Comparison of ENCODE assay signal across 21 cellular contexts in the genomic region with DNA sequence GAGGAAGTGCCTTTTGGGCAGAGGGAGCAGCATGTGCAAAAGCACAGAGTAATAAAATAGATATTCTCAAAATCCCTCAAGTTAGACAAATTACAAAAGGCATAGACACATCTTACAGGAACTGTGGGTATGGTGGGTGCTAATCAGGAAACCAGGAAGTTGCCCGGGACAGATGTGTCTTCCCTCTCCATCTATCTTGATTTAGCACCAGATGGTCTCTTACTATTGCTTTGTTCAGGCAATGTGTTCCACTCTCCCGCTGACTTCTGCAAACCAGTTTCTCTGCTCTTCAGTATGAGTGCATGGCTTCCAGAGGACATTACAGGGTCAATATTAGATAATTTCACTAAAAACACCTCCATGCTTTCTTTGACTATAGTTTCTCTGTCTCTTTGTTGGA. TPM values are rescaled to one million over a fixed set of nuclear protein-coding genes. Genes with fewer than 3 reads are reported as not detected.
DNase-seq lines count a peak whose midpoint lies in the region; ATAC-seq and TF ChIP-seq lines count a peak whose summit lies in the region.
"Had no signal": no experiment of that assay in that cellular context is flagged by ENCODE, and none has a peak within 500 bp of the region (broad histone marks: within the 10 kb centered on the region; RNA-seq: fewer than 3 reads in every experiment).

No MANE protein-coding gene starts in this region.

- no peaks in the 10 kb centered on the region for H3K27me3 Mint-ChIP-seq in activated CD4-positive, alpha-beta T cell treated with anti-CD3 and anti-CD28 coated beads, Interleukin-2, amount 10 ng/mL, durations not matched to agents 7 days and 5 days
- no peaks in the 10 kb centered on the region for H3K27me3 Mint-ChIP-seq in T-helper 17 cell
- H3K27me3 Mint-ChIP-seq: activated CD4-positive, alpha-beta T cell treated with anti-CD3 and anti-CD28 coated beads, Interleukin-2, amount 10 ng/mL, durations not matched to agents 24 days and 14 days; CD4-positive, alpha-beta T cell had no signal

- POLR2A ChIA-PET in activated CD4-positive, alpha-beta T cell treated with anti-CD3 and anti-CD28 coated beads, Interleukin-2, amount 10 ng/mL, durations not matched to agents 7 days and 5 days (lab: Charles Lee), result no interaction called here

- DNase-seq in activated CD4-positive, alpha-beta T cell treated with anti-CD3 and anti-CD28 coated beads, Interleukin-2, amount 10 ng/mL, durations not matched to agents 7 days and 5 days, result no peak
- DNase-seq in activated CD4-positive, alpha-beta T cell treated with anti-CD3 and anti-CD28 coated beads for 48 hours, result no peak
- DNase-seq in NB4 (ENCODE audit: low read depth), result peak; percentile 48
- no peak for DNase-seq in T-helper 17 cell
- no peak for DNase-seq in HK-2 (ENCODE audit: unreplicated experiment)
- no peak for DNase-seq in Peyer's patch
- no peak for DNase-seq in OCI-M2 (lab: John Stamatoyannopoulos, UW; ENCODE audit: unreplicated experiment)
- DNase-seq: activated CD4-positive, alpha-beta T cell treated with anti-CD3 and anti-CD28 coated beads, Interleukin-2, amount 10 ng/mL, durations not matched to agents 24 days and 14 days; activated CD8-positive, alpha-beta memory T cell treated with anti-CD3 and anti-CD28 coated beads, Interleukin-2, amount 50 U/mL, for 48 hours; activated gamma-delta T cell treated with Interleukin-2 at 50 U/mL for 16 hours; caudate nucleus; CD4-positive, alpha-beta T cell; left colon; NCI-H1092 treated with DMSO at 0.1 percent for 48 hours; stimulated activated naive CD4-positive, alpha-beta T cell treated with Interleukin-2 at 50 U/mL for 16 hours; T1000; transverse colon had no signal

- peaks cover 16% of the 10 kb centered on the region for H3K9me3 Mint-ChIP-seq in activated CD4-positive, alpha-beta T cell treated with anti-CD3 and anti-CD28 coated beads, Interleukin-2, amount 10 ng/mL, durations not matched to agents 7 days and 5 days
- H3K9me3 Mint-ChIP-seq: CD4-positive, alpha-beta T cell; GM23338 had no signal

- no peaks in the 10 kb centered on the region for H3K36me3 ChIP-seq in thymus (ENCODE audit: control insufficient read depth, insufficient read depth)
- H3K36me3 ChIP-seq in Peyer's patch, result no peaks in the 10 kb centered on the region
- H3K36me3 ChIP-seq: transverse colon had no signal

- H3K4me3 ChIP-seq in NB4 (ENCODE audit: low read depth, low read length) (no peak overlapping the region), thymus (ENCODE audit: low read length) (no peak overlapping the region), Peyer's patch (no peak overlapping the region)
- H3K4me3 ChIP-seq: A549, GM23338, transverse colon had no signal

- H3K4me3 Mint-ChIP-seq in activated CD4-positive, alpha-beta T cell treated with anti-CD3 and anti-CD28 coated beads, Interleukin-2, amount 10 ng/mL, durations not matched to agents 7 days and 5 days, result no peak overlapping the region
- H3K4me3 Mint-ChIP-seq in T-helper 17 cell, result no peak overlapping the region
- H3K4me3 Mint-ChIP-seq: activated CD4-positive, alpha-beta T cell treated with anti-CD3 and anti-CD28 coated beads, Interleukin-2, amount 10 ng/mL, durations not matched to agents 24 days and 14 days; CD4-positive, alpha-beta T cell; GM23338 had no signal

- TF ChIP-seq POLR2A in NB4 (IDR thresholded peaks at IDR 0.05; ENCODE audit: extremely low read depth, insufficient read length) (no peak), Peyer's patch (IDR thresholded peaks at IDR 0.05) (no peak)

- H3K27ac ChIP-seq in thymus (ENCODE audit: low read depth) (peak overlapping the region; percentile 27), Peyer's patch (no peak overlapping the region)
- H3K27ac ChIP-seq: A549, transverse colon had no signal

- 11% methylated on average over 2 of the region's 2 CpGs for WGBS in thymus

- H3K27ac Mint-ChIP-seq in activated CD4-positive, alpha-beta T cell treated with anti-CD3 and anti-CD28 coated beads, Interleukin-2, amount 10 ng/mL, durations not matched to agents 7 days and 5 days, result peak overlapping the region; percentile 20
- peak overlapping the region; percentile 51 for H3K27ac Mint-ChIP-seq in T-helper 17 cell
- H3K27ac Mint-ChIP-seq: activated CD4-positive, alpha-beta T cell treated with anti-CD3 and anti-CD28 coated beads, Interleukin-2, amount 10 ng/mL, durations not matched to agents 24 days and 14 days; CD4-positive, alpha-beta T cell; GM23338 had no signal

- H3K9me3 ChIP-seq in T-helper 17 cell (ENCODE audit: control insufficient read depth, low read length, poor library complexity, severe bottlenecking) (no peaks in the 10 kb centered on the region), thymus (ENCODE audit: control insufficient read depth) (no peaks in the 10 kb centered on the region), Peyer's patch (no peaks in the 10 kb centered on the region)
- H3K9me3 ChIP-seq: A549, transverse colon had no signal

- peaks cover 6% of the 10 kb centered on the region for H3K36me3 Mint-ChIP-seq in activated CD4-positive, alpha-beta T cell treated with anti-CD3 and anti-CD28 coated beads, Interleukin-2, amount 10 ng/mL, durations not matched to agents 7 days and 5 days (ENCODE audit: low read depth)
- H3K36me3 Mint-ChIP-seq in T-helper 17 cell (ENCODE audit: low read depth), result no peaks in the 10 kb centered on the region

- H3K4me1 ChIP-seq in thymus (ENCODE audit: control insufficient read depth, insufficient read depth, low read length) (peaks cover 6% of the 10 kb centered on the region), Peyer's patch (no peaks in the 10 kb centered on the region)
- H3K4me1 ChIP-seq: A549, transverse colon had no signal

- no peak for TF ChIP-seq CTCF in NB4 (IDR thresholded peaks at IDR 0.05; ENCODE audit: low read depth, low read length)
- TF ChIP-seq CTCF in Peyer's patch (IDR thresholded peaks at IDR 0.05), result no peak

- no peak for ATAC-seq in T-helper 17 cell
- ATAC-seq: A549, esophagus mucosa, GM23338, left colon had no signal

- CTCF ChIA-PET in activated CD4-positive, alpha-beta T cell treated with anti-CD3 and anti-CD28 coated beads, Interleukin-2, amount 10 ng/mL, durations not matched to agents 7 days and 5 days (lab: Charles Lee), result interaction anchor here (1.2 to 1.7 kb wide), 6 partner anchors 12 to 236 kb away, joined by 3 to 5 read pairs (median 4); no protein-coding TSS in a partner anchor

- H3K4me1 Mint-ChIP-seq in activated CD4-positive, alpha-beta T cell treated with anti-CD3 and anti-CD28 coated beads, Interleukin-2, amount 10 ng/mL, durations not matched to agents 7 days and 5 days, result peaks cover 25% of the 10 kb centered on the region
- peaks cover 33% of the 10 kb centered on the region for H3K4me1 Mint-ChIP-seq in T-helper 17 cell

- no peaks in the 10 kb centered on the region for H3K27me3 ChIP-seq in thymus (ENCODE audit: control insufficient read depth, insufficient read depth)
- H3K27me3 ChIP-seq in Peyer's patch, result no peaks in the 10 kb centered on the region
- H3K27me3 ChIP-seq: transverse colon had no signal

RNA-seq across cellular contexts. Expression of gene CITED2, which starts 13.2 kb away (rescaled TPM):
- total RNA-seq in activated CD4-positive, alpha-beta T cell treated with anti-CD3 and anti-CD28 coated beads, Interleukin-2, amount 10 ng/mL, durations not matched to agents 7 days and 5 days, result 10 to 100 TPM; 65.0 to 76.7 TPM
- total RNA-seq in T-helper 17 cell (100 to 1,000 TPM; 156 to 170 TPM), Peyer's patch (100 to 1,000 TPM in 1 of 4 donors, 10 to 100 TPM in 3; 67.7 to 122 (median 83.1) TPM)
- 36.2 TPM for polyA plus RNA-seq in thymus
